Comparison of ENCODE assay signal across 1 cellular context in the genomic region with DNA sequence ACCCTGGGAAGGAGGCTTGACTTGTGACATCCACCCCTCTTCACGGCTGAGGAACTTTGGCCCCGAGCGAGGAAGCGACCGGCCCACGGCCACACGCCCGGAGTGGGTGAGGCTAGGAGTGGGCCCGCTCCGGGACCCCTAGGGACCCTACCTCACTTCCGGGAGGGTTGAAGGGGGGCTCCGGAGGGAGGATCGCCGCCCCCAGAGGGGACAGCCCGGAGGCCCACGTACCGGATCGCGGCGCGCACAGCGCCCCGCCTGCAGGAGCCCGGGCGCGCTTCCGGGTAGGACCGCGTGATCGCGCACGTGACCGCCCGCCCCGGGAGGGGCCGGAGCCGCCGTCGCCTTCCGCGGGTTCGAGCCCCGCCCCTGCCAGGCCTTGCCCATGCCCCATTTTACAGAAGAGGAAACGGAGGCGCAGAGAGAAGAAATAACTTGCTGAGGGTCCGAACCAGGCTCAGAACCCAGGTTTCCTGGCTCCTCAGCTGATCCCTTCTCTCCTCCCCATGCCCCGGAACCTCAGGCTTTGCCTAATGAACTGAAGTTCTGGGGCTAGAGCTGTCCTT.
TF ChIP-seq lines count a peak whose summit lies in the region.

A gene (minus strand): TSS at position 280 of the 566 bp plus-strand sequence. CDS start 3,695 bp downstream, outside the sequence.

TF ChIP-seq in K562, 482 proteins besides CTCF, POLR2A, EP300 and RAD21 (continued from another document):
- TF ChIP-seq, protein P1, sequence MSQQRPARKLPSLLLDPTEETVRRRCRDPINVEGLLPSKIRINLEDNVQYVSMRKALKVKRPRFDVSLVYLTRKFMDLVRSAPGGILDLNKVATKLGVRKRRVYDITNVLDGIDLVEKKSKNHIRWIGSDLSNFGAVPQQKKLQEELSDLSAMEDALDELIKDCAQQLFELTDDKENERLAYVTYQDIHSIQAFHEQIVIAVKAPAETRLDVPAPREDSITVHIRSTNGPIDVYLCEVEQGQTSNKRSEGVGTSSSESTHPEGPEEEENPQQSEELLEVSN (IDR thresholded peaks at IDR 0.05; ENCODE audit: borderline replicate concordance in 1 of 2, extremely low read depth in 1 of 2, insufficient read depth in 1 of 2, insufficient read length in 1 of 2, low read depth in 1 of 2, low read length in 1 of 2, poor library complexity in 1 of 2, severe bottlenecking in 1 of 2), result peak; percentile 35 to 72
- TF ChIP-seq CREM (IDR thresholded peaks at IDR 0.05; ENCODE audit: low read depth) (peak; percentile 49; the same call in 1 of the 2 replicates), GTF2E2 (tag; IDR thresholded peaks at IDR 0.05) (no peak), PTTG1 (tag; IDR thresholded peaks at IDR 0.05; ENCODE audit: low read depth) (no peak), HLTF (IDR thresholded peaks at IDR 0.05) (no peak), GATAD2A (IDR thresholded peaks at IDR 0.05) (no peak)
- TF ChIP-seq, protein P2, sequence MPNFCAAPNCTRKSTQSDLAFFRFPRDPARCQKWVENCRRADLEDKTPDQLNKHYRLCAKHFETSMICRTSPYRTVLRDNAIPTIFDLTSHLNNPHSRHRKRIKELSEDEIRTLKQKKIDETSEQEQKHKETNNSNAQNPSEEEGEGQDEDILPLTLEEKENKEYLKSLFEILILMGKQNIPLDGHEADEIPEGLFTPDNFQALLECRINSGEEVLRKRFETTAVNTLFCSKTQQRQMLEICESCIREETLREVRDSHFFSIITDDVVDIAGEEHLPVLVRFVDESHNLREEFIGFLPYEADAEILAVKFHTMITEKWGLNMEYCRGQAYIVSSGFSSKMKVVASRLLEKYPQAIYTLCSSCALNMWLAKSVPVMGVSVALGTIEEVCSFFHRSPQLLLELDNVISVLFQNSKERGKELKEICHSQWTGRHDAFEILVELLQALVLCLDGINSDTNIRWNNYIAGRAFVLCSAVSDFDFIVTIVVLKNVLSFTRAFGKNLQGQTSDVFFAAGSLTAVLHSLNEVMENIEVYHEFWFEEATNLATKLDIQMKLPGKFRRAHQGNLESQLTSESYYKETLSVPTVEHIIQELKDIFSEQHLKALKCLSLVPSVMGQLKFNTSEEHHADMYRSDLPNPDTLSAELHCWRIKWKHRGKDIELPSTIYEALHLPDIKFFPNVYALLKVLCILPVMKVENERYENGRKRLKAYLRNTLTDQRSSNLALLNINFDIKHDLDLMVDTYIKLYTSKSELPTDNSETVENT (CRISPR knock-in tag; IDR thresholded peaks at IDR 0.05), result 0 out of 2 replicates have a peak, but pooled peaks have one; percentile 28
- TF ChIP-seq, protein P3, sequence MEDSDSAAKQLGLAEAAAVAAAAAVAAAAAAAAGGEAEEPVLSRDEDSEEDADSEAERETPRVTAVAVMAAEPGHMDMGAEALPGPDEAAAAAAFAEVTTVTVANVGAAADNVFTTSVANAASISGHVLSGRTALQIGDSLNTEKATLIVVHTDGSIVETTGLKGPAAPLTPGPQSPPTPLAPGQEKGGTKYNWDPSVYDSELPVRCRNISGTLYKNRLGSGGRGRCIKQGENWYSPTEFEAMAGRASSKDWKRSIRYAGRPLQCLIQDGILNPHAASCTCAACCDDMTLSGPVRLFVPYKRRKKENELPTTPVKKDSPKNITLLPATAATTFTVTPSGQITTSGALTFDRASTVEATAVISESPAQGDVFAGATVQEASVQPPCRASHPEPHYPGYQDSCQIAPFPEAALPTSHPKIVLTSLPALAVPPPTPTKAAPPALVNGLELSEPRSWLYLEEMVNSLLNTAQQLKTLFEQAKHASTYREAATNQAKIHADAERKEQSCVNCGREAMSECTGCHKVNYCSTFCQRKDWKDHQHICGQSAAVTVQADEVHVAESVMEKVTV (CRISPR knock-in tag; IDR thresholded peaks at IDR 0.05), result no peak
